In the genomic region with DNA sequence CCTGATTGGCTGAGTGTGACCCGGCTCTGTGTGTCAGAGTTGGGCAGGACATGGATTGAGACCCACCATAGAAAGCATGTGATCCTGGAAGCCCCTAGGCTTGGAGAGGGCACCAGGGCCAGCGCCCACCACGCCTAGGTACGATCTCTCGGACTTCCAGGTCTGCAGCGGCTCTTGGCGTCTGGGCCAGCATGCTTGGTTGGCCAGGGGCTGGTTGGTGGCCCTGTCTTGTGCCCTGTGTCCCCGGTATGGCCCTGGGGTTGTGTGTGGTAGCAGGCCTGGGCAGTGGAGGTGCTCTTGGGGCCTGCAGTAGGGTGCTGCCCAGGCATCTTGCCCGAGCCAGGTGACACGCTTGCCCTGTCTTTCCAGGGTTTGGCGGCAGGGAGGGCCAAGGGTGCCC, we compare ENCODE assay signal across 9 cellular contexts.
"Had no signal": no experiment of that assay in that cellular context is flagged by ENCODE, and none has a peak within 500 bp of the region (broad histone marks: within the 10 kb centered on the region; RNA-seq: fewer than 3 reads in every experiment).

No MANE protein-coding gene starts in this region.

- H3K36me3 ChIP-seq: HAP-1 had no signal

- H3K27ac ChIP-seq: GM23248 had no signal

- H3K4me1 ChIP-seq: HAP-1 had no signal

- H3K4me3 Mint-ChIP-seq: GM23338, H9, HFFc6 had no signal

- DNase-seq: GM23248, GOT3, H7, H9, HCEC 1CT, HFFc6 had no signal

- H2AFZ ChIP-seq: GM23248, GM23338 had no signal

- H3K4me3 ChIP-seq: GM23248, GM23338, HAP-1 had no signal

- H3K4me2 ChIP-seq: GM23338 had no signal

- ATAC-seq: GM23338, HCT116 had no signal

- H3K4me1 Mint-ChIP-seq: GM23338, H9 had no signal

- H3K9me3 ChIP-seq: HAP-1 had no signal

- H3K9ac ChIP-seq: GM23248 had no signal

- H3K27ac Mint-ChIP-seq: GM23338, H9, HFFc6 had no signal
